In genomic region chr19:52170304-52170703, GRCh38 we compare ENCODE assay signal across 1 cellular context.
TF ChIP-seq lines count a peak whose summit lies in the region.

No MANE protein-coding gene starts in this region.

TF ChIP-seq in endothelial cell of umbilical vein, 7 proteins besides CTCF, POLR2A, EP300 and RAD21 (continued from another document):
- TF ChIP-seq, protein P1, sequence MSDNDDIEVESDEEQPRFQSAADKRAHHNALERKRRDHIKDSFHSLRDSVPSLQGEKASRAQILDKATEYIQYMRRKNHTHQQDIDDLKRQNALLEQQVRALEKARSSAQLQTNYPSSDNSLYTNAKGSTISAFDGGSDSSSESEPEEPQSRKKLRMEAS (IDR thresholded peaks at IDR 0.05; ENCODE audit: insufficient read depth, insufficient read length) = no peak
- no peak for TF ChIP-seq MYC (IDR thresholded peaks at IDR 0.05; ENCODE audit: low read depth, low read length)
- TF ChIP-seq GATA2 (IDR thresholded peaks at IDR 0.05; ENCODE audit: insufficient read depth, insufficient read length, low read depth, low read length) = no peak
- TF ChIP-seq JUN (IDR thresholded peaks at IDR 0.05; ENCODE audit: borderline replicate concordance, insufficient read depth, insufficient read length, low read depth) = no peak
- TF ChIP-seq FOS (IDR thresholded peaks at IDR 0.05; ENCODE audit: borderline replicate concordance, insufficient read depth, low read length) = no peak
